11 cellular contexts compared by ENCODE assay signal in genomic region chr6:73665686-73666319, GRCh38. TPM values are rescaled to one million over a fixed set of nuclear protein-coding genes. Genes with fewer than 3 reads are reported as not detected.
A peak's percentile ranks its signal among the peaks of the same experiment; 100 is the strongest.
DNase-seq lines count a peak whose midpoint lies in the region; ATAC-seq, FAIRE-seq and TF ChIP-seq lines count a peak whose summit lies in the region.
"Had no signal": no experiment of that assay in that cellular context is flagged by ENCODE, and none has a peak within 500 bp of the region (broad histone marks: within the 10 kb centered on the region; RNA-seq: fewer than 3 reads in every experiment).

No MANE protein-coding gene starts in this region.

- H3K36me3 ChIP-seq in GM12878 (ENCODE audit: control insufficient read depth in 2 of 2, insufficient read depth in 2 of 2, low read length in 1 of 2) = no peaks in the 10 kb centered on the region

- H3K4me2 ChIP-seq in GM12878 (ENCODE audit: control insufficient read depth, insufficient read depth) = no peak overlapping the region

- RAD21 ChIA-PET in GM12878 (lab: Charles Lee; ENCODE audit: unreplicated experiment) = no interaction called here

- H3K9ac ChIP-seq in GM12878 (ENCODE audit: control insufficient read depth, insufficient read depth, low read length) = no peak overlapping the region

- no peak overlapping the region for H3K27ac ChIP-seq in GM12878 (ENCODE audit: control insufficient read depth, insufficient read depth)
- H3K27ac ChIP-seq: C4-2B had no signal

- ATAC-seq in GM19351 (IDR thresholded peaks at IDR 0.05; ENCODE audit: unreplicated experiment) (peak; percentile 85), HG03159 (IDR thresholded peaks at IDR 0.05; ENCODE audit: unreplicated experiment) (peak; percentile 74), GM12878 (peak; percentile 71)

- no peak for TF ChIP-seq POLR2A in GM12878 (IDR thresholded peaks at IDR 0.05; ENCODE audit: low read depth, low read length)

- BruUV-seq in GM12878 (replicated peaks; lab: Mats Ljungman, UMichigan) = no TSS peak

- SMC1A ChIA-PET in GM12878 (lab: Charles Lee; ENCODE audit: uncharacterized antibody, unreplicated experiment) = interaction anchor here (0.9 kb wide), 1 partner anchor 11 kb away, joined by 3 read pairs; no protein-coding TSS in a partner anchor

- intact Hi-C loops in GM12878 (cut with micrococcal nuclease; ENCODE audit: unreplicated experiment) = no loop called here

- in situ Hi-C loops in ACHN (cut with HindIII; ENCODE audit: low pct_ligation_motif_present, low pct_unique_long_range_greater_than_20kb, low sequenced_read_pairs) = no loop called here
- in situ Hi-C loops in GM12878 (cut with MboI) = no loop called here

- DNase-seq in ACHN (peak; percentile 24), GM12878 (ENCODE audit: low read depth, low spot score) (no peak), NCI-H1930 (lab: John Stamatoyannopoulos, UW) (no peak), NCI-H187 (lab: John Stamatoyannopoulos, UW) (no peak), HK-2 (ENCODE audit: unreplicated experiment) (no peak), T1000 (lab: John Stamatoyannopoulos, UW) (no peak)
- DNase-seq: amniotic stem cell, NCI-H187 treated with DMSO at 0.1 percent for 48 hours had no signal

- no peaks in the 10 kb centered on the region for H3K27me3 ChIP-seq in GM12878 (replicated peaks in 1 of 2; ENCODE audit: control insufficient read depth in 2 of 2, insufficient read depth in 2 of 2, low read length in 1 of 2)

- no peak for TF ChIP-seq RAD21 in GM12878 (IDR thresholded peaks at IDR 0.05; ENCODE audit: insufficient read depth, low read depth, low read length)

- H3K79me2 ChIP-seq in GM12878 (ENCODE audit: control insufficient read depth, insufficient read depth, low read length) = no peaks in the 10 kb centered on the region

- CTCF ChIA-PET in GM12878 (lab: Yijun Ruan, JAX) = interaction anchor here (1.6 to 2.2 kb wide), 3 partner anchors 11 to 68 kb away, joined by 4 to 11 read pairs (median 5); partner anchors contain the start of gene SLC17A5

- H2AFZ ChIP-seq in GM12878 (ENCODE audit: control insufficient read depth, low read depth, low read length) = no peak overlapping the region

- WGBS in GM12878 (ENCODE audit: insufficient coverage, insufficient replicate concordance, low lambda C conversion rate, missing lambda C conversion rate) = 0% methylated on average over 3 of the region's 3 CpGs

- H4K20me1 ChIP-seq in GM12878 (ENCODE audit: control insufficient read depth, insufficient read depth) = no peaks in the 10 kb centered on the region

- no peak for TF ChIP-seq CTCF in GM12878 (IDR thresholded peaks at IDR 0.05 in 2 of 3, conservative IDR thresholded peaks at IDR 0.05 in 1 of 3; ENCODE audit: control insufficient read depth in 2 of 3, extremely low read depth in 1 of 3, insufficient read depth in 1 of 3, low read depth in 3 of 3, low read length in 3 of 3)

- TF ChIP-seq EP300 in GM12878 (IDR thresholded peaks at IDR 0.05; ENCODE audit: borderline replicate concordance in 1 of 2, control insufficient read depth in 1 of 2, low read depth in 2 of 2, low read length in 2 of 2) = no peak

- FAIRE-seq in GM12878 (lab: Jason Lieb, UNC) = no peak

- no peaks in the 10 kb centered on the region for H3K9me3 ChIP-seq in GM12878 (replicated peaks; ENCODE audit: control insufficient read depth, insufficient read depth, low read length)

- no peaks in the 10 kb centered on the region for H3K4me1 ChIP-seq in GM12878 (ENCODE audit: control insufficient read depth, insufficient read depth, low read length)

- H3K4me3 ChIP-seq in GM12878 = no peak overlapping the region

- POLR2A ChIA-PET in GM12878 (lab: Charles Lee) = no interaction called here

TF ChIP-seq in GM12878, 131 proteins besides CTCF, POLR2A, EP300 and RAD21 (continues in another document):
- TF ChIP-seq, protein P1, sequence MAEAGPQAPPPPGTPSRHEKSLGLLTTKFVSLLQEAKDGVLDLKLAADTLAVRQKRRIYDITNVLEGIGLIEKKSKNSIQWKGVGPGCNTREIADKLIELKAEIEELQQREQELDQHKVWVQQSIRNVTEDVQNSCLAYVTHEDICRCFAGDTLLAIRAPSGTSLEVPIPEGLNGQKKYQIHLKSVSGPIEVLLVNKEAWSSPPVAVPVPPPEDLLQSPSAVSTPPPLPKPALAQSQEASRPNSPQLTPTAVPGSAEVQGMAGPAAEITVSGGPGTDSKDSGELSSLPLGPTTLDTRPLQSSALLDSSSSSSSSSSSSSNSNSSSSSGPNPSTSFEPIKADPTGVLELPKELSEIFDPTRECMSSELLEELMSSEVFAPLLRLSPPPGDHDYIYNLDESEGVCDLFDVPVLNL (IDR thresholded peaks at IDR 0.05; ENCODE audit: low read depth, low read length) = no peak
- no peak for TF ChIP-seq ATF7 (IDR thresholded peaks at IDR 0.05; ENCODE audit: low read depth)
- no peak for TF ChIP-seq SRF (IDR thresholded peaks at IDR 0.05; ENCODE audit: low read depth in 2 of 2, low read length in 2 of 2)
- no peak for TF ChIP-seq POU2F2 (IDR thresholded peaks at IDR 0.05; ENCODE audit: borderline replicate concordance, low read depth, low read length)
- TF ChIP-seq CHD4 (IDR thresholded peaks at IDR 0.05) = no peak
- TF ChIP-seq JUNB (IDR thresholded peaks at IDR 0.05) = peak; percentile 63
- TF ChIP-seq LARP7 (IDR thresholded peaks at IDR 0.05) = no peak
- peak in 1 of 2 experiments; percentile 33; a peak in 1 of 4 replicates for TF ChIP-seq ETV6 (conservative IDR thresholded peaks at IDR 0.05 in 1 of 2, IDR thresholded peaks at IDR 0.05 in 1 of 2; ENCODE audit: borderline replicate concordance in 1 of 2, low read depth in 1 of 2)
- no peak for TF ChIP-seq SKIL (IDR thresholded peaks at IDR 0.05; ENCODE audit: low read depth, poor library complexity, severe bottlenecking)
- 0 out of 2 replicates have a peak, but pooled peaks have one; percentile 23 for TF ChIP-seq FOXM1 (IDR thresholded peaks at IDR 0.05; ENCODE audit: low read depth, low read length)
- no peak for TF ChIP-seq NFXL1 (IDR thresholded peaks at IDR 0.05; ENCODE audit: borderline replicate concordance)

RNA-seq across cellular contexts. Expression of gene SLC17A5, which starts 12.0 kb away (rescaled TPM):
- 11.9 and 15.8 TPM in 2 replicates for total RNA-seq in GM12878 (2013; cell fraction: nucleolus; rRNA removed)
- total RNA-seq in GM12878 (2014; rRNA removed) (6.6 and 6.9 TPM in 2 replicates), GM12878 (2014; rRNA removed; fragmentation: Illumina TruSeq; extraction: Trizol) (5.9 TPM in 2 replicates), GM12878 (2021) (4.4 and 5.2 TPM in 2 replicates)
- polyA plus RNA-seq in GM12878 (2011; ENCODE audit: low read depth) = 1.9 TPM
- polyA plus RNA-seq in GM12878 (2011; rRNA removed) (4.4 and 5.0 TPM in 2 replicates), GM12878 (2014; fragmentation: Illumina TruSeq; extraction: Trizol) (4.8 and 5.2 TPM in 2 replicates), GM12878 (2014; fragmentation: Nextera tagmentation; extraction: Ambion mirVana) (1 to 10 TPM; 2.3 to 2.7 TPM), GM12878 (2014; rRNA removed) (3.7 and 3.8 TPM in 2 replicates), GM12878 (2016; fragmentation: Nextera tagmentation; extraction: Ambion mirVana) (1 to 10 TPM; 6.5 to 7.2 TPM)
- polyA plus RNA-seq in GM12878 (2011; cell fraction: cytosol; rRNA removed) = 2.1 and 2.6 TPM in 2 replicates
- 1.4 and 1.6 TPM in 2 replicates for polyA plus RNA-seq in GM12878 (2011; cell fraction: nucleus; rRNA removed)
- 2.8 and 3.7 TPM in 2 replicates for polyA plus RNA-seq in GM12878 (2012)
- 6.1 and 9.2 TPM in 2 replicates for polyA minus RNA-seq in GM12878 (2011; rRNA and poly(A)+ RNA removed)
- 1.9 and 2.7 TPM in 2 replicates for polyA minus RNA-seq in GM12878 (2011; cell fraction: cytosol; rRNA and poly(A)+ RNA removed)
- 3.5 and 3.9 TPM in 2 replicates for polyA minus RNA-seq in GM12878 (2011; cell fraction: nucleus; rRNA and poly(A)+ RNA removed)

RNA-seq across cellular contexts. Expression of gene CD109, which starts 30.2 kb away (rescaled TPM):
- 2.0 and 2.7 TPM in 2 replicates for total RNA-seq in GM12878 (2013; cell fraction: nucleolus; rRNA removed)
- total RNA-seq in GM12878 (2014; rRNA removed) (3.8 and 4.8 TPM in 2 replicates), GM12878 (2014; rRNA removed; fragmentation: Illumina TruSeq; extraction: Trizol) (3.4 and 3.8 TPM in 2 replicates), GM12878 (2021) (3.2 and 4.4 TPM in 2 replicates)
- polyA plus RNA-seq in GM12878 (2011; ENCODE audit: low read depth) = 0.58 TPM
- polyA plus RNA-seq in GM12878 (2011; rRNA removed) (0.27 and 0.30 TPM in 2 replicates), GM12878 (2014; fragmentation: Illumina TruSeq; extraction: Trizol) (3.9 and 5.5 TPM in 2 replicates), GM12878 (2014; fragmentation: Nextera tagmentation; extraction: Ambion mirVana) (1 to 10 TPM; 1.0 to 1.5 TPM), GM12878 (2014; rRNA removed) (2.3 TPM in 2 replicates), GM12878 (2016; fragmentation: Nextera tagmentation; extraction: Ambion mirVana) (1 to 10 TPM; 1.4 to 2.0 TPM)
- 0.05 and 0.09 TPM in 2 replicates for polyA plus RNA-seq in GM12878 (2011; cell fraction: cytosol; rRNA removed)
- 0.13 and 0.15 TPM in 2 replicates for polyA plus RNA-seq in GM12878 (2011; cell fraction: nucleus; rRNA removed)
- polyA plus RNA-seq in GM12878 (2012) = 0.60 and 1.4 TPM in 2 replicates
- polyA minus RNA-seq in GM12878 (2011; rRNA and poly(A)+ RNA removed) = 0.15 and 0.22 TPM in 2 replicates
- polyA minus RNA-seq in GM12878 (2011; cell fraction: cytosol; rRNA and poly(A)+ RNA removed) = 0.13 and 0.42 TPM in 2 replicates
- polyA minus RNA-seq in GM12878 (2011; cell fraction: nucleus; rRNA and poly(A)+ RNA removed) = 0.10 and 0.60 TPM in 2 replicates
